ENCODE assay signal across 26 cellular contexts in the genomic region with DNA sequence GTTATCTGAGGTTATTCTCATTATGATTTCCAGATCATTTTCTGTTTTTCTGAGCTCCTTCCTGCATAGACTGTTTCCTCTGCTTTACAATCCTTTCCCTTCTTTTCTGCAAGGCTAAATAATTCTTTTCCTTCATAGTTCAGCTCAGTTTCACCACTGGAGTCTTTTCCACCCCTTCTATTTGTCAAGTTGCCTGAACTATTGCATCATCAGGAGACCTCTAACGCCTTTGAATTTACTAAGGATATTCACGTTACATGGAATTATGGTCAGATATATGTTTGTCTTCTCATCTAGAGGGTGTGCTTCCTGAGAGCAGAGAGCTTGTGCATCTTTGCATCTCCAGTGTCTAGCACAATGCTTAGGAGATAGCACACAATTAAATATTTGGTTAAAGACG.
"Had no signal": no experiment of that assay in that cellular context is flagged by ENCODE, and none has a peak within 500 bp of the region (broad histone marks: within the 10 kb centered on the region; RNA-seq: fewer than 3 reads in every experiment).

No MANE protein-coding gene starts in this region.

- H3K4me1 Mint-ChIP-seq: activated CD4-positive, alpha-beta T cell treated with anti-CD3 and anti-CD28 coated beads, Interleukin-2, amount 10 ng/mL, durations not matched to agents 24 days and 14 days; activated naive CD8-positive, alpha-beta T cell treated with anti-CD3 and anti-CD28 coated beads for 36 hours; activated T-helper 17 cell treated with anti-CD3 and anti-CD28 coated beads, Interleukin-2, amount 50 U/mL, for 72 hours had no signal

- DNase-seq: activated CD4-positive, alpha-beta T cell treated with anti-CD3 and anti-CD28 coated beads, Interleukin-2, amount 10 ng/mL, durations not matched to agents 24 days and 14 days; activated CD4-positive, alpha-beta T cell treated with anti-CD3 and anti-CD28 coated beads, Interleukin-2, amount 50 U/mL, for 4 hours; activated CD8-positive, alpha-beta T cell treated with anti-CD3 and anti-CD28 coated beads for 36 hours; activated effector memory CD4-positive, alpha-beta T cell treated with anti-CD3 and anti-CD28 coated beads, Interleukin-2, amount 50 U/mL, for 16 hours; activated naive CD4-positive, alpha-beta T cell; activated naive CD4-positive, alpha-beta T cell treated with anti-CD3 and anti-CD28 coated beads, Interleukin-2, amount 50 U/mL, for 16 hours; activated naive CD8-positive, alpha-beta T cell treated with anti-CD3 and anti-CD28 coated beads for 36 hours; activated T-cell treated with anti-CD3 and anti-CD28 coated beads, Interleukin-2, amount 50 U/mL, for 1 hour; activated T-cell treated with anti-CD3 and anti-CD28 coated beads, Interleukin-2, amount 50 U/mL, for 72 hours; amniotic stem cell; aorta; brain microvascular endothelial cell; central memory CD4-positive, alpha-beta T cell; NCI-H1048; NCI-H1436 treated with DMSO at 0.1 percent for 48 hours; NCI-H1694 treated with DMSO at 0.1 percent for 48 hours; NCI-H2029; NCI-H345; NCI-H524 treated with DMSO at 0.1 percent for 48 hours; NCI-H748 treated with DMSO at 0.1 percent for 48 hours; SHP77; T1000 had no signal

- H3K36me3 ChIP-seq: brain microvascular endothelial cell, SJCRH30 had no signal

- H3K36me3 Mint-ChIP-seq: activated naive CD8-positive, alpha-beta T cell treated with anti-CD3 and anti-CD28 coated beads for 36 hours had no signal

- H3K27me3 Mint-ChIP-seq: activated CD4-positive, alpha-beta T cell treated with anti-CD3 and anti-CD28 coated beads, Interleukin-2, amount 10 ng/mL, durations not matched to agents 24 days and 14 days; activated CD8-positive, alpha-beta T cell treated with anti-CD3 and anti-CD28 coated beads for 36 hours; activated naive CD8-positive, alpha-beta T cell treated with anti-CD3 and anti-CD28 coated beads for 36 hours; activated T-helper 17 cell treated with anti-CD3 and anti-CD28 coated beads, Interleukin-2, amount 50 U/mL, for 72 hours had no signal

- H3K9me3 ChIP-seq: SJCRH30 had no signal

- H3K27ac Mint-ChIP-seq: activated CD4-positive, alpha-beta T cell treated with anti-CD3 and anti-CD28 coated beads, Interleukin-2, amount 10 ng/mL, durations not matched to agents 24 days and 14 days; activated CD8-positive, alpha-beta T cell treated with anti-CD3 and anti-CD28 coated beads for 36 hours; activated naive CD8-positive, alpha-beta T cell treated with anti-CD3 and anti-CD28 coated beads for 36 hours; activated T-cell treated with anti-CD3 and anti-CD28 coated beads, Interleukin-2, amount 50 U/mL, for 72 hours; activated T-helper 17 cell treated with anti-CD3 and anti-CD28 coated beads, Interleukin-2, amount 50 U/mL, for 72 hours had no signal

- H3K27ac ChIP-seq: brain microvascular endothelial cell, SK-N-MC had no signal

- H3K9me3 Mint-ChIP-seq: activated CD4-positive, alpha-beta T cell treated with anti-CD3 and anti-CD28 coated beads, Interleukin-2, amount 10 ng/mL, durations not matched to agents 24 days and 14 days; activated CD8-positive, alpha-beta T cell treated with anti-CD3 and anti-CD28 coated beads for 36 hours; activated naive CD8-positive, alpha-beta T cell treated with anti-CD3 and anti-CD28 coated beads for 36 hours; activated T-cell treated with anti-CD3 and anti-CD28 coated beads, Interleukin-2, amount 50 U/mL, for 72 hours; activated T-helper 17 cell treated with anti-CD3 and anti-CD28 coated beads, Interleukin-2, amount 50 U/mL, for 72 hours had no signal

- ATAC-seq: activated CD8-positive, alpha-beta T cell treated with anti-CD3 and anti-CD28 coated beads for 36 hours; activated T-cell treated with anti-CD3 and anti-CD28 coated beads, Interleukin-2, amount 50 U/mL, for 72 hours; activated T-helper 17 cell treated with anti-CD3 and anti-CD28 coated beads, Interleukin-2, amount 50 U/mL, for 72 hours; Panc1 had no signal

- H3K27me3 ChIP-seq: brain microvascular endothelial cell, SJCRH30 had no signal

- H3K4me3 Mint-ChIP-seq: activated CD4-positive, alpha-beta T cell treated with anti-CD3 and anti-CD28 coated beads, Interleukin-2, amount 10 ng/mL, durations not matched to agents 24 days and 14 days; activated CD8-positive, alpha-beta T cell treated with anti-CD3 and anti-CD28 coated beads for 36 hours; activated naive CD8-positive, alpha-beta T cell treated with anti-CD3 and anti-CD28 coated beads for 36 hours; activated T-cell treated with anti-CD3 and anti-CD28 coated beads, Interleukin-2, amount 50 U/mL, for 72 hours; activated T-helper 17 cell treated with anti-CD3 and anti-CD28 coated beads, Interleukin-2, amount 50 U/mL, for 72 hours had no signal

- H3K4me1 ChIP-seq: SJCRH30 had no signal

- H3K4me3 ChIP-seq: SJCRH30 had no signal
